ENCODE assay signal across 27 cellular contexts in the genomic region with DNA sequence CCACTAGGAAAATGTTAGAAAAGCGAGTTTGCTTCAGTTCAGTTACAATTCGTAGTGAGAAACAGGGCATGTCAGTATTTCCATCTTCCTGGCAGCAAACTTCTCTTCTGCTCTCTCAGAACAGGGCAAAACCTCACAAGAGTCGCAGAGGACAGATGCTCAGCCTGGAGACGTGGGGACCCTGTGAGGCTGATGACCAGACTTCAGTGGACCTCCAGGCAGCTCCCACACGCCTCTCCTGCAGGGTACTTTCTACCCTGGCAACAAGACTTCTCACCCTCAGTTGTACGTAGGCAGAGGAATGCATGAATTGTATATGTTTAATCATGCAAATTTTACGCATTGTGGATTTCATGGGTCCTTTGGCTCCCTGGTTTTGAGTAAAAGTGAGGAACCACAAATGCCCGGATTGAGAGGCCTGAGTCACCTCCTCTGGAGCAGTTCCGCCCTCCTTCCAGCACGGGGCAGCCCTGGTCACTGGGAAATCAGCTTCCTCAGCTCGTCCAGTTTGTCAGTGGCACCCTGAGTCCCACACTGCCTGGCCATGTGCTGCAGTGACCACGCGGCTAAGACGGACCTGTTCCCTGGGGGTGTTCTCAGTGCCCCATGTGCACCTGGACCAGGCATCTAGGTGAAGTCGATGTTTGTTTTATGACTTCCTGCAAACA.
DNase-seq lines count a peak whose midpoint lies in the region; ATAC-seq, FAIRE-seq and TF ChIP-seq lines count a peak whose summit lies in the region.
"Had no signal": no experiment of that assay in that cellular context is flagged by ENCODE, and none has a peak within 500 bp of the region (broad histone marks: within the 10 kb centered on the region; RNA-seq: fewer than 3 reads in every experiment).

No MANE protein-coding gene starts in this region.

- H3K4me3 ChIP-seq in endodermal cell (ENCODE audit: low read length) (no peak overlapping the region), osteoblast (ENCODE audit: insufficient read depth, low read length) (no peak overlapping the region)
- H3K4me3 ChIP-seq: BLaER1 treated with 17β-estradiol and CSF1 and Interleukin-3, amounts not matched to agents 10 nM and 100 nM; esophagus squamous epithelium; gastroesophageal sphincter; HAP-1; pancreas; vagina had no signal

- H3K4me1 ChIP-seq in endodermal cell (ENCODE audit: control insufficient read depth, insufficient read depth, low read length), result peaks cover 7% of the 10 kb centered on the region
- peaks cover 7% of the 10 kb centered on the region for H3K4me1 ChIP-seq in osteoblast (ENCODE audit: insufficient read depth, low read length)
- H3K4me1 ChIP-seq: esophagus squamous epithelium, gastroesophageal sphincter, HAP-1, pancreas, vagina had no signal

- H3K27ac Mint-ChIP-seq in endodermal cell, result peak overlapping the region; percentile 5
- H3K27ac Mint-ChIP-seq: activated T-helper 1 cell treated with anti-CD3 and anti-CD28 coated beads, Interleukin-12 subunit alpha, Interleukin-12 subunit beta, Interleukin-2, Interleukin-4 antibody, amounts not matched to agents 30 ng/mL and 10 ng/mL and 1 ng/mL, durations not matched to agents 14 hours and 24 hours and 36 hours; naive thymus-derived CD4-positive, alpha-beta T cell; T-cell had no signal

- no peak overlapping the region for H3K27ac ChIP-seq in endodermal cell (ENCODE audit: low read depth, low read length)
- H3K27ac ChIP-seq in osteoblast (ENCODE audit: low read depth, low read length), result no peak overlapping the region
- H3K27ac ChIP-seq: BLaER1 treated with 17β-estradiol and CSF1 and Interleukin-3, amounts not matched to agents 10 nM and 100 nM; esophagus squamous epithelium; gastroesophageal sphincter; pancreas; vagina had no signal

- H3K9me3 Mint-ChIP-seq in endodermal cell, result peaks cover 18% of the 10 kb centered on the region
- H3K9me3 Mint-ChIP-seq: activated T-helper 1 cell treated with anti-CD3 and anti-CD28 coated beads, Interleukin-12 subunit alpha, Interleukin-12 subunit beta, Interleukin-2, Interleukin-4 antibody, amounts not matched to agents 30 ng/mL and 10 ng/mL and 1 ng/mL, durations not matched to agents 14 hours and 24 hours and 36 hours had no signal

- peaks cover 11% of the 10 kb centered on the region for H4K20me1 ChIP-seq in osteoblast (ENCODE audit: insufficient read depth, low read length)

- H3K4me1 Mint-ChIP-seq in endodermal cell, result peaks cover 20% of the 10 kb centered on the region
- H3K4me1 Mint-ChIP-seq: naive thymus-derived CD4-positive, alpha-beta T cell; T-cell had no signal

- no peak overlapping the region for H3K4me2 ChIP-seq in osteoblast (ENCODE audit: insufficient read depth, low read length)
- H3K4me2 ChIP-seq: BLaER1 treated with 17β-estradiol and CSF1 and Interleukin-3, amounts not matched to agents 10 nM and 100 nM had no signal

- H3K79me2 ChIP-seq in osteoblast (ENCODE audit: insufficient read depth, low read length), result no peaks in the 10 kb centered on the region

- no peak overlapping the region for H3K4me3 Mint-ChIP-seq in endodermal cell
- H3K4me3 Mint-ChIP-seq: activated T-helper 1 cell treated with anti-CD3 and anti-CD28 coated beads, Interleukin-12 subunit alpha, Interleukin-12 subunit beta, Interleukin-2, Interleukin-4 antibody, amounts not matched to agents 30 ng/mL and 10 ng/mL and 1 ng/mL, durations not matched to agents 14 hours and 24 hours and 36 hours; naive thymus-derived CD4-positive, alpha-beta T cell; T-cell had no signal

- peaks cover 56% of the 10 kb centered on the region for H3K36me3 Mint-ChIP-seq in endodermal cell (ENCODE audit: low read depth)
- H3K36me3 Mint-ChIP-seq: naive thymus-derived CD4-positive, alpha-beta T cell; T-cell had no signal

- H2AFZ ChIP-seq in osteoblast (ENCODE audit: low read length), result no peak overlapping the region

- DNase-seq in Daoy (ENCODE audit: low read depth) (peak; percentile 43), OCI-M1 (lab: John Stamatoyannopoulos, UW) (peak; percentile 1), endodermal cell (peak; percentile 61), osteoblast (ENCODE audit: insufficient read length, low spot score, missing footprints) (peak; percentile 93), D721Med (ENCODE audit: insufficient read length, low spot score) (no peak), SIG-M5 (lab: John Stamatoyannopoulos, UW) (no peak)
- DNase-seq: activated CD4-positive, alpha-beta T cell treated with anti-CD3 and anti-CD28 coated beads for 48 hours; activated naive CD4-positive, alpha-beta T cell treated with anti-CD3 and anti-CD28 coated beads, Interleukin-2, amount 50 U/mL, for 16 hours; Calu3; effector memory CD4-positive, alpha-beta T cell; esophagus squamous epithelium; KG1; mammary epithelial cell; naive thymus-derived CD4-positive, alpha-beta T cell; NCI-H2029; NCI-H82; pancreas; substantia nigra; T-cell had no signal

- no peak for ATAC-seq in HG03025 (IDR thresholded peaks at IDR 0.05; ENCODE audit: low FRiP score, unreplicated experiment)
- ATAC-seq in GM21515 (IDR thresholded peaks at IDR 0.05; ENCODE audit: unreplicated experiment), result no peak
- ATAC-seq: gastroesophageal sphincter; naive thymus-derived CD4-positive, alpha-beta T cell; Right ventricle myocardium inferior; T-cell had no signal

- peaks cover 14% of the 10 kb centered on the region for H3K27me3 Mint-ChIP-seq in endodermal cell (ENCODE audit: insufficient read depth)
- H3K27me3 Mint-ChIP-seq: naive thymus-derived CD4-positive, alpha-beta T cell; T-cell had no signal

- H3K27me3 ChIP-seq in endodermal cell (ENCODE audit: control insufficient read depth, insufficient read depth, low read length, poor library complexity, severe bottlenecking) (no peaks in the 10 kb centered on the region), osteoblast (ENCODE audit: insufficient read depth, low read length) (no peaks in the 10 kb centered on the region)
- H3K27me3 ChIP-seq: BLaER1 treated with 17β-estradiol and CSF1 and Interleukin-3, amounts not matched to agents 10 nM and 100 nM; esophagus squamous epithelium; gastroesophageal sphincter; pancreas; vagina had no signal

- peaks cover 15% of the 10 kb centered on the region for H3K9me3 ChIP-seq in endodermal cell (ENCODE audit: control insufficient read depth, low read length)
- no peaks in the 10 kb centered on the region for H3K9me3 ChIP-seq in osteoblast (ENCODE audit: low read depth, low read length)
- H3K9me3 ChIP-seq: gastroesophageal sphincter, HAP-1, pancreas, vagina had no signal

- WGBS in endodermal cell (ENCODE audit: insufficient coverage in 1 of 2, insufficient read length in 1 of 2), 2 experiments, result 90 to 93% methylated on average over 10 to 15 of the region's 15 CpGs

- H3K36me3 ChIP-seq in endodermal cell (ENCODE audit: control insufficient read depth, insufficient read depth, low read length) (peaks cover 32% of the 10 kb centered on the region), osteoblast (ENCODE audit: insufficient read depth, low read length) (peaks cover 55% of the 10 kb centered on the region)
- H3K36me3 ChIP-seq: vagina had no signal

- TF ChIP-seq CTCF in endodermal cell (conservative IDR thresholded peaks at IDR 0.05) (peak; percentile 54), osteoblast (IDR thresholded peaks at IDR 0.05; ENCODE audit: extremely low read depth, low read depth, low read length) (peak; percentile 32), D721Med (IDR thresholded peaks at IDR 0.05; ENCODE audit: insufficient read depth, missing control alignments) (no peak)

- FAIRE-seq in D721Med (lab: Jason Lieb, UNC), result no peak
- FAIRE-seq: pancreas had no signal

- H3K9ac ChIP-seq in endodermal cell (ENCODE audit: extremely low read depth, low read length, poor library complexity, severe bottlenecking), result no peak overlapping the region
- H3K9ac ChIP-seq: BLaER1 treated with 17β-estradiol and CSF1 and Interleukin-3, amounts not matched to agents 10 nM and 100 nM had no signal

Comparison
In these comparisons a context has a peak if more than half of its experiments do, and no peak if none do; other contexts are left out.
1. DNase-seq: peak in Daoy (single experiment), OCI-M1 (single experiment), endodermal cell (single experiment) and osteoblast (single experiment); none in D721Med (single experiment) and SIG-M5 (single experiment).